In the genomic region with DNA sequence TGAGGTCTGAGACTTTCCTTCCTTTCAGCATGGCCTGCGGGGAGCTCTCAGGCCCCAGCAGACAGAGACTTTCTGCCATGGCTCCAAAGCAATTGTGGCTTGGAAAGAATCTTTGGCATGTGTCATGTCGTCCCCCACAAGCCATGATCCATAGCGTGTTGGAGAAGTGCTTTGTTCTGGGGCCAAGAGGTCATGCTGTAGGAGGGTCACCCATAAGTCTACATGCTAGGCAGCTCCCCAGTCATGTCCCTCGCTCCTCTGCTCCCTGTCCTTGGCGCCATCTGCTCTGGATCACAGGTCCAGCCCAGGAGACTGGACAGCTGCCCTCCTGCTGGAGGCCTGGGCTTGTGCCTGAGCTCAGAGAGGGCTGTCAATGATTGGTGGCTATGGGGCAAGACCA, we compare ENCODE assay signal across 17 cellular contexts.
DNase-seq lines count a peak whose midpoint lies in the region; ATAC-seq, FAIRE-seq and TF ChIP-seq lines count a peak whose summit lies in the region.
"Had no signal": no experiment of that assay in that cellular context is flagged by ENCODE, and none has a peak within 500 bp of the region (broad histone marks: within the 10 kb centered on the region; RNA-seq: fewer than 3 reads in every experiment).

No MANE protein-coding gene starts in this region.

- DNase-seq in A172 (ENCODE audit: low spot score), result peak; percentile 41
- peak; percentile 87 for DNase-seq in IMR-90
- peak; percentile 72 for DNase-seq in fibroblast of mammary gland (ENCODE audit: low read depth)
- DNase-seq in osteoblast (ENCODE audit: insufficient read length, low spot score, missing footprints), result peak; percentile 27
- no peak for DNase-seq in NAMALWA (ENCODE audit: low spot score)
- DNase-seq in effector CD8-positive, alpha-beta T cell (lab: John Stamatoyannopoulos, UW), result no peak
- DNase-seq in GM12891 (ENCODE audit: insufficient read length, low spot score), result no peak
- DNase-seq: activated CD4-positive, alpha-beta memory T cell treated with anti-CD3 and anti-CD28 coated beads for 36 hours; amygdala; GOT3; NCI-H1436; NCI-H345 had no signal

- peak; percentile 14; the same call in 1 of the 2 replicates for TF ChIP-seq RAD21 in IMR-90 (IDR thresholded peaks at IDR 0.05; ENCODE audit: low read length)

- H2BK20ac ChIP-seq in IMR-90 (ENCODE audit: low read depth, low read length), result peak overlapping the region; percentile 100

- H3K56ac ChIP-seq in IMR-90 (ENCODE audit: extremely low read depth, insufficient read depth, low read length), result peak overlapping the region; percentile 96

- no peaks in the 10 kb centered on the region for H3K79me2 ChIP-seq in osteoblast (ENCODE audit: insufficient read depth, low read length)

- peak overlapping the region; percentile 96 for H2AK5ac ChIP-seq in IMR-90 (ENCODE audit: low read depth, low read length)

- peak overlapping the region; percentile 59 for H2AK9ac ChIP-seq in IMR-90 (replicated peaks; ENCODE audit: low read depth, low read length, poor library complexity)

- CTCF ChIA-PET in IMR-90 (lab: Yijun Ruan, JAX), result interaction anchor here (0.8 kb wide), 1 partner anchor 67 kb away, joined by 3 read pairs; no protein-coding TSS in a partner anchor

- in situ Hi-C loops in IMR-90 (cut with MboI; ENCODE audit: low sequenced_read_pairs), result no loop called here

- H2BK15ac ChIP-seq in IMR-90 (ENCODE audit: low read depth, low read length), result peak overlapping the region; percentile 82; the same call in 2 of the 3 replicates

- intact Hi-C loops in IMR-90 (cut with micrococcal nuclease), result no loop called here

- peak overlapping the region; percentile 93 for H3K27ac ChIP-seq in IMR-90 (ENCODE audit: insufficient read depth, low read length)
- H3K27ac ChIP-seq in osteoblast (ENCODE audit: low read depth, low read length), result peak overlapping the region; percentile 37
- H3K27ac ChIP-seq: ovary, tibial nerve had no signal

- peak overlapping the region; percentile 96 for H2BK5ac ChIP-seq in IMR-90 (ENCODE audit: low read depth, low read length, poor library complexity, severe bottlenecking)

- peak overlapping the region; percentile 67; the same call in 1 of the 2 replicates for H3K9ac ChIP-seq in IMR-90 (ENCODE audit: low read depth, low read length)

- no CpG with 5 or more reads among the region's 5 CpGs for WGBS in IMR-90 (ENCODE audit: extremely low coverage in 2 of 2, insufficient read length in 1 of 2), 2 experiments

- peak overlapping the region; percentile 69 to 94 for H4K8ac ChIP-seq in IMR-90 (ENCODE audit: low read depth in 2 of 2, low read length in 2 of 2)

- ATAC-seq in IMR-90 (ENCODE audit: low read depth) (peak; percentile 73), GM21576 (IDR thresholded peaks at IDR 0.05; ENCODE audit: unreplicated experiment) (no peak)
- ATAC-seq: activated T-helper 17 cell treated with anti-CD3 and anti-CD28 coated beads, Interleukin-2, amount 50 U/mL, for 72 hours had no signal

- H3K36me3 ChIP-seq in IMR-90 (ENCODE audit: control insufficient read depth, insufficient read depth, low read length) (no peaks in the 10 kb centered on the region), osteoblast (ENCODE audit: insufficient read depth, low read length) (no peaks in the 10 kb centered on the region)
- H3K36me3 ChIP-seq: ovary, tibial nerve had no signal

- peaks cover 35% of the 10 kb centered on the region for H3K9me1 ChIP-seq in IMR-90 (ENCODE audit: insufficient read depth, low read length)

- H3K9me3 ChIP-seq in IMR-90 (ENCODE audit: control insufficient read depth, insufficient read depth, low read length) (peaks cover 2% of the 10 kb centered on the region; the same call in 1 of the 2 replicates), osteoblast (ENCODE audit: low read depth, low read length) (no peaks in the 10 kb centered on the region)
- H3K9me3 ChIP-seq: ovary, tibial nerve had no signal

- peak overlapping the region; percentile 100 for H2BK120ac ChIP-seq in IMR-90 (ENCODE audit: low read depth, low read length)

- peak overlapping the region; percentile 88 for H4K5ac ChIP-seq in IMR-90 (ENCODE audit: low read depth, low read length)

- H4K91ac ChIP-seq in IMR-90 (ENCODE audit: insufficient read depth, low read depth, low read length), result peak overlapping the region; percentile 99

- H4K20me1 ChIP-seq in IMR-90 (ENCODE audit: insufficient read depth, low read length) (no peaks in the 10 kb centered on the region), osteoblast (ENCODE audit: insufficient read depth, low read length) (no peaks in the 10 kb centered on the region)

- no peak overlapping the region for H3K4me3 ChIP-seq in IMR-90 (ENCODE audit: insufficient read depth, low read depth, low read length)
- no peak overlapping the region for H3K4me3 ChIP-seq in fibroblast of mammary gland (ENCODE audit: control insufficient read depth, low read depth, low read length)
- no peak overlapping the region for H3K4me3 ChIP-seq in osteoblast (ENCODE audit: insufficient read depth, low read length)
- H3K4me3 ChIP-seq: ovary, tibial nerve had no signal

- TF ChIP-seq CTCF in IMR-90 (conservative IDR thresholded peaks at IDR 0.05; ENCODE audit: low read depth, low read length), result no peak
- TF ChIP-seq CTCF in fibroblast of mammary gland (conservative IDR thresholded peaks at IDR 0.05; ENCODE audit: control insufficient read depth, insufficient read depth, low read depth, low read length), result no peak
- TF ChIP-seq CTCF in osteoblast (IDR thresholded peaks at IDR 0.05; ENCODE audit: extremely low read depth, low read depth, low read length), result no peak

- H2AFZ ChIP-seq in IMR-90 (replicated peaks; ENCODE audit: low read length, poor library complexity), result peak overlapping the region; percentile 80
- peak overlapping the region; percentile 30 for H2AFZ ChIP-seq in osteoblast (ENCODE audit: low read length)

- POLR2A ChIA-PET in IMR-90 (lab: Charles Lee; ENCODE audit: unreplicated experiment), result no interaction called here

- dilution Hi-C loops in IMR-90 (cut with HindIII; ENCODE audit: low sequenced_read_pairs, unreplicated experiment), result no loop called here

- FAIRE-seq in GM12891 (lab: Jason Lieb, UNC), result no peak
- FAIRE-seq: GM18507 had no signal

- TF ChIP-seq POLR2A in IMR-90 (IDR thresholded peaks at IDR 0.05; ENCODE audit: low read depth, low read length), result no peak; the same call in 1 of the 2 replicates
- no peak for TF ChIP-seq POLR2A in GM12891 (IDR thresholded peaks at IDR 0.05; ENCODE audit: low read depth, low read length)

- peak overlapping the region; percentile 94 for H3K18ac ChIP-seq in IMR-90 (ENCODE audit: low read depth, low read length)

- peak overlapping the region; percentile 100 for H3K4ac ChIP-seq in IMR-90 (ENCODE audit: low read depth, low read length)

- no peaks in the 10 kb centered on the region for H3K27me3 ChIP-seq in IMR-90 (ENCODE audit: control insufficient read depth, insufficient read depth, low read length)
- H3K27me3 ChIP-seq in osteoblast (ENCODE audit: insufficient read depth, low read length), result no peaks in the 10 kb centered on the region
- H3K27me3 ChIP-seq: ovary, tibial nerve had no signal

- H3K79me1 ChIP-seq in IMR-90 (ENCODE audit: low read depth in 1 of 2, low read length in 2 of 2), result peaks cover 0 to 26% of the 10 kb centered on the region in 2 experiments; a peak in 3 of 4 replicates

- peak overlapping the region; percentile 100 for H3K23ac ChIP-seq in IMR-90 (ENCODE audit: low read depth, low read length)

- H3K4me1 ChIP-seq in IMR-90 (ENCODE audit: control insufficient read depth, insufficient read depth, low read length), result peaks cover 25% of the 10 kb centered on the region
- H3K4me1 ChIP-seq in osteoblast (ENCODE audit: insufficient read depth, low read length), result peaks cover 31% of the 10 kb centered on the region

- H3K14ac ChIP-seq in IMR-90 (replicated peaks; ENCODE audit: low read depth, low read length), result peak overlapping the region; percentile 98

- H3K4me2 ChIP-seq in IMR-90 (ENCODE audit: low read depth, low read length) (peak overlapping the region; percentile 16; the same call in 1 of the 2 replicates), osteoblast (ENCODE audit: insufficient read depth, low read length) (peak overlapping the region; percentile 10)

- no TSS peak for BruUV-seq in IMR-90 (replicated peaks; lab: Mats Ljungman, UMichigan)

TF ChIP-seq in IMR-90, 13 proteins besides CTCF, POLR2A, EP300 and RAD21 (continues in another document):
- TF ChIP-seq NFE2L2 (IDR thresholded peaks at IDR 0.05; ENCODE audit: low read depth, low read length), result no peak
- no peak for TF ChIP-seq FOS (IDR thresholded peaks at IDR 0.05; ENCODE audit: low read depth, low read length)
- TF ChIP-seq MAZ (IDR thresholded peaks at IDR 0.05; ENCODE audit: borderline replicate concordance, low read depth, low read length), result peak; percentile 45; the same call in 1 of the 2 replicates
- TF ChIP-seq, protein P1, sequence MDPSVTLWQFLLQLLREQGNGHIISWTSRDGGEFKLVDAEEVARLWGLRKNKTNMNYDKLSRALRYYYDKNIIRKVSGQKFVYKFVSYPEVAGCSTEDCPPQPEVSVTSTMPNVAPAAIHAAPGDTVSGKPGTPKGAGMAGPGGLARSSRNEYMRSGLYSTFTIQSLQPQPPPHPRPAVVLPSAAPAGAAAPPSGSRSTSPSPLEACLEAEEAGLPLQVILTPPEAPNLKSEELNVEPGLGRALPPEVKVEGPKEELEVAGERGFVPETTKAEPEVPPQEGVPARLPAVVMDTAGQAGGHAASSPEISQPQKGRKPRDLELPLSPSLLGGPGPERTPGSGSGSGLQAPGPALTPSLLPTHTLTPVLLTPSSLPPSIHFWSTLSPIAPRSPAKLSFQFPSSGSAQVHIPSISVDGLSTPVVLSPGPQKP (IDR thresholded peaks at IDR 0.05; ENCODE audit: borderline replicate concordance, low read depth, low read length), result no peak
- no peak for TF ChIP-seq CEBPB (IDR thresholded peaks at IDR 0.05; ENCODE audit: low read depth, low read length)

TF ChIP-seq in GM12891, 5 proteins besides CTCF, POLR2A, EP300 and RAD21:
- no peak for TF ChIP-seq SPI1 (IDR thresholded peaks at IDR 0.05; ENCODE audit: low read depth, low read length)
- TF ChIP-seq PAX5 (IDR thresholded peaks at IDR 0.05; ENCODE audit: insufficient read depth, low read length, severe bottlenecking), result no peak
- TF ChIP-seq TAF1 (IDR thresholded peaks at IDR 0.05; ENCODE audit: low read depth, low read length), result no peak
- TF ChIP-seq POU2F2 (IDR thresholded peaks at IDR 0.05; ENCODE audit: low read depth, low read length), result no peak
- no peak for TF ChIP-seq POLR2AphosphoS5 (IDR thresholded peaks at IDR 0.05; ENCODE audit: low read depth, low read length)

Comparison
In these comparisons a context has a peak if more than half of its experiments do, and no peak if none do; other contexts are left out.
1. DNase-seq: peak in A172 (single experiment), IMR-90 (single experiment), fibroblast of mammary gland (single experiment) and osteoblast (single experiment); none in NAMALWA (single experiment), effector CD8-positive, alpha-beta T cell (single experiment) and GM12891 (single experiment).